In the genomic region with DNA sequence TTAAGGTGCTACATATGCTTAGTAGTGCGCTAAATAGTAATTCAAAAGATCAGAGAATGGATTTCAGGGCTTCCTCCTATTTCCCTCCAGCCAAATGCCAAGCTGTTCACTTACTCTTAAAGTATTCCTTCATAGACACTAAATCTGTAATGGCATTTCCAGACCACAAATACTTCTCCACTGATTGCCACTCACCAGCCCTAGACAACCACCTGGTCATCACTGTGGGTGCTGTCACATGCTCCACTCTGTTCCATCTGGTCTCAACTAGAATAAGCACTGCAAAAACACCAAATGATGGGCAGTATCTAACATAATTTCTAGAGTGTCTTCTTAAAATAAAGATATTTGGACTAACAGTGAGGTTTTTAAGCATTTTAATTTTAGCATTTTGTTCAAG, we compare ENCODE assay signal across 27 cellular contexts.
"Had no signal": no experiment of that assay in that cellular context is flagged by ENCODE, and none has a peak within 500 bp of the region (broad histone marks: within the 10 kb centered on the region; RNA-seq: fewer than 3 reads in every experiment).

No MANE protein-coding gene starts in this region.

- H3K36me3 ChIP-seq: ascending aorta, brain microvascular endothelial cell, colonic mucosa, esophagus squamous epithelium, gastroesophageal sphincter, heart right ventricle, WERI-Rb-1 had no signal

- H3K79me2 ChIP-seq: hepatocyte had no signal

- H3K27ac ChIP-seq: ascending aorta, brain microvascular endothelial cell, colonic mucosa, epithelial cell of prostate, esophagus squamous epithelium, gastroesophageal sphincter, heart right ventricle, hepatocyte, WERI-Rb-1 had no signal

- H3K4me1 ChIP-seq: ascending aorta, colonic mucosa, esophagus squamous epithelium, gastroesophageal sphincter, heart right ventricle had no signal

- H3K4me2 ChIP-seq: hepatocyte had no signal

- H3K27me3 ChIP-seq: ascending aorta, brain microvascular endothelial cell, colonic mucosa, esophagus squamous epithelium, gastroesophageal sphincter, heart right ventricle, hepatocyte had no signal

- H3K9me3 ChIP-seq: ascending aorta, colonic mucosa, esophagus squamous epithelium, gastroesophageal sphincter, heart right ventricle had no signal

- ATAC-seq: activated CD4-positive, CD25-positive, alpha-beta regulatory T cell treated with anti-CD3 and anti-CD28 coated beads, Interleukin-2, amount 50 U/mL, for 24 hours; activated CD8-positive, alpha-beta T cell treated with anti-CD3 and anti-CD28 coated beads for 36 hours; activated naive CD4-positive, alpha-beta T cell treated with anti-CD3 and anti-CD28 coated beads, Interleukin-2, amount 50 U/mL, for 72 hours; gastroesophageal sphincter; heart right ventricle; T-helper 17 cell had no signal

- H2AFZ ChIP-seq: hepatocyte had no signal

- DNase-seq: activated B cell treated with CpG ODN at 0.5 μM for 24 hours; activated CD4-positive, alpha-beta T cell treated with anti-CD3 and anti-CD28 coated beads for 4 hours; activated CD4-positive, alpha-beta T cell treated with anti-CD3 and anti-CD28 coated beads, Interleukin-2, amount 50 U/mL, for 1 hour; activated CD4-positive, alpha-beta T cell treated with anti-CD3 and anti-CD28 coated beads, Interleukin-2, amount 50 U/mL, for 48 hours; activated CD8-positive, alpha-beta memory T cell treated with anti-CD3 and anti-CD28 coated beads for 24 hours; activated CD8-positive, alpha-beta T cell treated with anti-CD3 and anti-CD28 coated beads for 36 hours; activated effector memory CD4-positive, alpha-beta T cell treated with anti-CD3 and anti-CD28 coated beads, Interleukin-2, amount 50 U/mL, for 16 hours; activated naive CD4-positive, alpha-beta T cell treated with anti-CD3 and anti-CD28 coated beads for 36 hours; activated naive CD8-positive, alpha-beta T cell treated with anti-CD3 and anti-CD28 coated beads, Interleukin-2, amount 10 ng/mL, durations not matched to agents 7 days and 5 days; activated T-cell treated with anti-CD3 and anti-CD28 coated beads, Interleukin-2, amount 50 U/mL, for 1 hour; activated T-cell treated with anti-CD3 and anti-CD28 coated beads, Interleukin-2, amount 50 U/mL, for 48 hours; brain microvascular endothelial cell; colonic mucosa; effector CD8-positive, alpha-beta T cell; esophagus squamous epithelium; foreskin melanocyte; heart right ventricle; T-helper 1 cell; T-helper 17 cell; T1000; WERI-Rb-1 had no signal

- H3K4me3 ChIP-seq: ascending aorta, colonic mucosa, esophagus squamous epithelium, gastroesophageal sphincter, heart right ventricle, hepatocyte had no signal
